In genomic region chr10:37855691-37856090, GRCh38 we compare ENCODE assay signal across 9 cellular contexts. TPM values are rescaled to one million over a fixed set of nuclear protein-coding genes. Genes with fewer than 3 reads are reported as not detected.
A peak's percentile ranks its signal among the peaks of the same experiment; 100 is the strongest.
DNase-seq lines count a peak whose midpoint lies in the region; ATAC-seq and TF ChIP-seq lines count a peak whose summit lies in the region.
"Had no signal": no experiment of that assay in that cellular context is flagged by ENCODE, and none has a peak within 500 bp of the region (broad histone marks: within the 10 kb centered on the region; RNA-seq: fewer than 3 reads in every experiment).

No MANE protein-coding gene starts in this region.

- no peaks in the 10 kb centered on the region for H3K9me3 Mint-ChIP-seq in Caco-2 (ENCODE audit: unreplicated experiment)
- peaks cover 22% of the 10 kb centered on the region for H3K9me3 Mint-ChIP-seq in progenitor cell of endocrine pancreas (ENCODE audit: low read depth)
- H3K9me3 Mint-ChIP-seq in effector memory CD8-positive, alpha-beta T cell: no peaks in the 10 kb centered on the region
- H3K9me3 Mint-ChIP-seq: dendritic cell treated with granulocyte-macrophage colony-stimulating factor and Interleukin-4, amounts not matched to agents 40 ng/mL and 50 ng/mL, for 4 days had no signal

- no TSS peak for BruUV-seq in Caco-2 (replicated peaks; lab: Mats Ljungman, UMichigan)

- peaks cover 29% of the 10 kb centered on the region for H3K36me3 Mint-ChIP-seq in Caco-2 (ENCODE audit: insufficient read depth, unreplicated experiment)
- peaks cover 16% of the 10 kb centered on the region for H3K36me3 Mint-ChIP-seq in progenitor cell of endocrine pancreas (ENCODE audit: insufficient read depth)
- peaks cover 16% of the 10 kb centered on the region for H3K36me3 Mint-ChIP-seq in effector memory CD8-positive, alpha-beta T cell (ENCODE audit: insufficient read depth)

- CTCF ChIA-PET in Caco-2 (lab: Charles Lee): no interaction called here

- H3K4me3 ChIP-seq in Caco-2 (ENCODE audit: low read depth, low read length) (no peak overlapping the region), NB4 (ENCODE audit: low read depth, low read length) (peak overlapping the region; percentile 21), dorsolateral prefrontal cortex (peak overlapping the region in 57 of 59 donors; percentile 14 to 100 (median 93))

- POLR2A ChIA-PET in Caco-2 (lab: Charles Lee): no interaction called here

- peaks cover 14% of the 10 kb centered on the region; the same call in 1 of the 2 replicates for H3K4me1 ChIP-seq in Caco-2

- no peaks in the 10 kb centered on the region for H3K27me3 Mint-ChIP-seq in Caco-2 (ENCODE audit: insufficient read depth, unreplicated experiment)
- no peaks in the 10 kb centered on the region for H3K27me3 Mint-ChIP-seq in progenitor cell of endocrine pancreas
- no peaks in the 10 kb centered on the region for H3K27me3 Mint-ChIP-seq in effector memory CD8-positive, alpha-beta T cell

- intact Hi-C loops in Caco-2 (cut with micrococcal nuclease; ENCODE audit: unreplicated experiment): loop anchor here (2.0 to 5.0 kb wide), 2 partner anchors 67 to 512 kb away; no protein-coding TSS in a partner anchor
- intact Hi-C loops in dorsolateral prefrontal cortex (cut with DNase I): loop anchor here (2.0 to 10.0 kb wide), 3 partner anchors 155 to 237 kb away; partner anchors contain the start of genes ZNF33A (in 2 of the 2) and ZNF37A (in 1 of the 2)

- H3K27me3 ChIP-seq in Caco-2 (replicated peaks; ENCODE audit: control insufficient read depth, insufficient read depth, low read length) (no peaks in the 10 kb centered on the region), dorsolateral prefrontal cortex (no peaks in the 10 kb centered on the region)

- no peak for TF ChIP-seq POLR2A in NB4 (IDR thresholded peaks at IDR 0.05; ENCODE audit: extremely low read depth, insufficient read length)

- no peak for DNase-seq in Caco-2
- DNase-seq in NB4 (ENCODE audit: low read depth): no peak
- DNase-seq in dorsolateral prefrontal cortex: no peak
- DNase-seq in progenitor cell of endocrine pancreas (ENCODE audit: low spot score, unreplicated experiment): no peak
- DNase-seq in stimulated activated CD4-positive, alpha-beta T cell treated with anti-CD3 and anti-CD28 coated beads, Interleukin-4, amount 100 ng/mL, for 4 hours: no peak
- DNase-seq in effector memory CD8-positive, alpha-beta T cell: no peak
- DNase-seq: RPMI8226 had no signal

- H3K4me3 Mint-ChIP-seq in Caco-2 (ENCODE audit: unreplicated experiment) (peak overlapping the region; percentile 94), progenitor cell of endocrine pancreas (ENCODE audit: low read depth) (peak overlapping the region; percentile 84)
- peak overlapping the region in 1 of 2 donors; percentile 93 for H3K4me3 Mint-ChIP-seq in effector memory CD8-positive, alpha-beta T cell
- H3K4me3 Mint-ChIP-seq: dendritic cell treated with granulocyte-macrophage colony-stimulating factor and Interleukin-4, amounts not matched to agents 40 ng/mL and 50 ng/mL, for 4 days had no signal

- H3K4me1 Mint-ChIP-seq in Caco-2 (ENCODE audit: low read depth, unreplicated experiment): peaks cover 27% of the 10 kb centered on the region
- peaks cover 9% of the 10 kb centered on the region for H3K4me1 Mint-ChIP-seq in progenitor cell of endocrine pancreas (ENCODE audit: low read depth)
- peaks cover 21 to 40% of the 10 kb centered on the region in 2 donors for H3K4me1 Mint-ChIP-seq in effector memory CD8-positive, alpha-beta T cell (ENCODE audit: low read depth in 2 of 2)

- H3K9me3 ChIP-seq in Caco-2: no peaks in the 10 kb centered on the region; the same call in 1 of the 2 replicates

- TF ChIP-seq CTCF in Caco-2 (IDR thresholded peaks at IDR 0.05; ENCODE audit: insufficient read depth in 1 of 2, low read depth in 1 of 2, low read length in 1 of 2, severe bottlenecking in 1 of 2, unreplicated experiment in 1 of 2): no peak
- TF ChIP-seq CTCF in NB4 (IDR thresholded peaks at IDR 0.05; ENCODE audit: low read depth, low read length): no peak
- TF ChIP-seq CTCF in dorsolateral prefrontal cortex (IDR thresholded peaks at IDR 0.05 in 54 of 56, conservative IDR thresholded peaks at IDR 0.05 in 2 of 56; ENCODE audit: low read depth in 1 of 56, partially characterized antibody in 56 of 56): no peak
- TF ChIP-seq CTCF in progenitor cell of endocrine pancreas (IDR thresholded peaks at IDR 0.05; ENCODE audit: unreplicated experiment): no peak

- H3K36me3 ChIP-seq in Caco-2 (ENCODE audit: control insufficient read depth, insufficient read depth, low read length): peaks cover 2% of the 10 kb centered on the region; the same call in 1 of the 2 replicates

- H3K27ac Mint-ChIP-seq in Caco-2 (ENCODE audit: unreplicated experiment): no peak overlapping the region
- H3K27ac Mint-ChIP-seq in progenitor cell of endocrine pancreas: no peak overlapping the region
- no peak overlapping the region for H3K27ac Mint-ChIP-seq in effector memory CD8-positive, alpha-beta T cell
- H3K27ac Mint-ChIP-seq: dendritic cell treated with granulocyte-macrophage colony-stimulating factor and Interleukin-4, amounts not matched to agents 40 ng/mL and 50 ng/mL, for 4 days had no signal

- ATAC-seq in effector memory CD8-positive, alpha-beta T cell (replicated peaks): no peak
- no peak for ATAC-seq in GM21723 (IDR thresholded peaks at IDR 0.05; ENCODE audit: unreplicated experiment)

- H3K27ac ChIP-seq in dorsolateral prefrontal cortex: peak overlapping the region in 4 of 59 donors; percentile 28 to 40 (median 38)

RNA-seq across cellular contexts. Expression of gene ZNF248, which starts 1.7 kb away (rescaled TPM):
- total RNA-seq in Caco-2 (2022) (16.7 and 17.6 TPM in 2 replicates), dorsolateral prefrontal cortex (10 to 100 TPM; 30.3 to 61.8 (median 43.0) TPM), progenitor cell of endocrine pancreas (12.9 and 15.4 TPM in 2 replicates)
